17 cellular contexts compared by ENCODE assay signal in genomic region chr1:17190526-17190995, GRCh38. TPM values are rescaled to one million over a fixed set of nuclear protein-coding genes. Genes with fewer than 3 reads are reported as not detected.
DNase-seq lines count a peak whose midpoint lies in the region; ATAC-seq and TF ChIP-seq lines count a peak whose summit lies in the region.
"Had no signal": no experiment of that assay in that cellular context is flagged by ENCODE, and none has a peak within 500 bp of the region (broad histone marks: within the 10 kb centered on the region; RNA-seq: fewer than 3 reads in every experiment).

No MANE protein-coding gene starts in this region.

- peaks cover 7% of the 10 kb centered on the region for H3K4me1 Mint-ChIP-seq in activated CD8-positive, alpha-beta memory T cell treated with anti-CD3 and anti-CD28 coated beads, Interleukin-2, amount 10 ng/mL, durations not matched to agents 7 days and 5 days

- in situ Hi-C loops in mammary epithelial cell (cut with MboI; ENCODE audit: low sequenced_read_pairs in 2 of 2): no loop called here

- H3K9me3 ChIP-seq in mammary epithelial cell (replicated peaks; ENCODE audit: insufficient read depth, low read length) (peaks cover 7% of the 10 kb centered on the region), mesenchymal stem cell (ENCODE audit: control insufficient read depth, low read length) (peaks cover 9% of the 10 kb centered on the region)
- H3K9me3 ChIP-seq: gastrocnemius medialis had no signal

- H2AFZ ChIP-seq in mammary epithelial cell (ENCODE audit: low read depth, low read length) (no peak overlapping the region), mesenchymal stem cell (ENCODE audit: low read depth, low read length) (peak overlapping the region; percentile 15)

- H2BK120ac ChIP-seq in mesenchymal stem cell (ENCODE audit: low read depth, low read length): peak overlapping the region; percentile 99

- H3K27ac ChIP-seq in mammary epithelial cell (ENCODE audit: insufficient read depth, low read depth, low read length): peak overlapping the region; percentile 49
- peak overlapping the region; percentile 99 for H3K27ac ChIP-seq in mesenchymal stem cell (ENCODE audit: low read length, poor library complexity, severe bottlenecking)
- H3K27ac ChIP-seq: 22Rv1, gastrocnemius medialis had no signal

- no peak overlapping the region for H3K27ac Mint-ChIP-seq in activated CD8-positive, alpha-beta memory T cell treated with anti-CD3 and anti-CD28 coated beads, Interleukin-2, amount 10 ng/mL, durations not matched to agents 7 days and 5 days

- no TSS peak for BruUV-seq in mammary epithelial cell (replicated peaks; lab: Mats Ljungman, UMichigan)

- H3K4me1 ChIP-seq in mammary epithelial cell (ENCODE audit: insufficient read depth, low read length) (peaks cover 59% of the 10 kb centered on the region), mesenchymal stem cell (ENCODE audit: control insufficient read depth, insufficient read depth, low read depth, low read length) (peaks cover 37% of the 10 kb centered on the region)
- H3K4me1 ChIP-seq: gastrocnemius medialis had no signal

- no peak for TF ChIP-seq CTCF in mammary epithelial cell (conservative IDR thresholded peaks at IDR 0.05 in 1 of 2, IDR thresholded peaks at IDR 0.05 in 1 of 2; ENCODE audit: extremely low read depth in 1 of 2, insufficient read depth in 1 of 2, low read depth in 1 of 2, low read length in 2 of 2)

- peak; percentile 22 for DNase-seq in activated CD8-positive, alpha-beta memory T cell treated with anti-CD3 and anti-CD28 coated beads, Interleukin-2, amount 50 U/mL, for 48 hours
- DNase-seq in activated CD8-positive, alpha-beta memory T cell treated with anti-CD3 and anti-CD28 coated beads, Interleukin-2, amount 10 ng/mL, durations not matched to agents 7 days and 5 days: no peak
- DNase-seq in mammary epithelial cell: no peak
- no peak for DNase-seq in mesenchymal stem cell
- peak; percentile 34 for DNase-seq in ureter (ENCODE audit: low spot score)
- no peak for DNase-seq in activated gamma-delta T cell treated with Interleukin-2 at 50 U/mL for 16 hours
- no peak for DNase-seq in NCI-H2171 treated with DMSO at 0.1 percent for 48 hours (lab: John Stamatoyannopoulos, UW)
- DNase-seq: activated effector memory CD4-positive, alpha-beta T cell treated with Interleukin-2 at 50 U/mL for 16 hours; C1 segment of cervical spinal cord; gastrocnemius medialis; NCI-H82; stimulated activated CD4-positive, alpha-beta T cell treated with anti-CD3 and anti-CD28 coated beads, Interleukin-4, amount 100 ng/mL, for 1 hour; substantia nigra had no signal

- H4K8ac ChIP-seq in mesenchymal stem cell (ENCODE audit: low read length): peak overlapping the region; percentile 92

- H3K27me3 ChIP-seq in mammary epithelial cell (ENCODE audit: insufficient read depth, low read length): no peaks in the 10 kb centered on the region
- peaks cover 0 to 38% of the 10 kb centered on the region in 2 experiments for H3K27me3 ChIP-seq in mesenchymal stem cell (ENCODE audit: control insufficient read depth in 1 of 2, insufficient read depth in 1 of 2, low read length in 2 of 2)
- H3K27me3 ChIP-seq: gastrocnemius medialis had no signal

- 84% methylated on average over 5 of the region's 5 CpGs for WGBS in mammary epithelial cell (ENCODE audit: low coverage, missing lambda C conversion rate)
- WGBS in mesenchymal stem cell: 92% methylated on average over 5 of the region's 5 CpGs

- H4K20me1 ChIP-seq in mammary epithelial cell (ENCODE audit: insufficient read depth, low read length): no peaks in the 10 kb centered on the region

- H3K9me3 Mint-ChIP-seq in activated CD8-positive, alpha-beta memory T cell treated with anti-CD3 and anti-CD28 coated beads, Interleukin-2, amount 10 ng/mL, durations not matched to agents 7 days and 5 days (ENCODE audit: low read depth): peaks cover 11% of the 10 kb centered on the region

- H2BK12ac ChIP-seq in mesenchymal stem cell (ENCODE audit: low read length in 2 of 2): peak overlapping the region; percentile 99

- H3K4me3 ChIP-seq in mammary epithelial cell (replicated peaks in 1 of 3; ENCODE audit: insufficient read depth in 1 of 3, low read depth in 2 of 3, low read length in 3 of 3) (no peak overlapping the region), mesenchymal stem cell (ENCODE audit: insufficient read depth in 1 of 2, low read depth in 1 of 2, low read length in 2 of 2) (no peak overlapping the region)
- H3K4me3 ChIP-seq: gastrocnemius medialis had no signal

- no peaks in the 10 kb centered on the region for H3K79me2 ChIP-seq in mammary epithelial cell (ENCODE audit: insufficient read depth, low read length)

- peaks cover 1% of the 10 kb centered on the region for H3K79me1 ChIP-seq in mesenchymal stem cell (replicated peaks; ENCODE audit: low read length, poor library complexity, severe bottlenecking)

- H2AK5ac ChIP-seq in mesenchymal stem cell (ENCODE audit: low read length, severe bottlenecking): peak overlapping the region; percentile 100

- H3K4ac ChIP-seq in mesenchymal stem cell (ENCODE audit: low read depth in 1 of 2, low read length in 2 of 2): peak overlapping the region; percentile 86 to 96

- dilution Hi-C loops in mammary epithelial cell (cut with HindIII; ENCODE audit: low sequenced_read_pairs): no loop called here

- peaks cover 10% of the 10 kb centered on the region for H3K27me3 Mint-ChIP-seq in activated CD8-positive, alpha-beta memory T cell treated with anti-CD3 and anti-CD28 coated beads, Interleukin-2, amount 10 ng/mL, durations not matched to agents 7 days and 5 days

- peak overlapping the region; percentile 98 for H4K91ac ChIP-seq in mesenchymal stem cell (ENCODE audit: low read length)

- peak overlapping the region in 1 of 2 experiments; percentile 47 for H3K23ac ChIP-seq in mesenchymal stem cell (ENCODE audit: low read length in 2 of 2)

- no peak for ATAC-seq in activated CD8-positive, alpha-beta memory T cell treated with anti-CD3 and anti-CD28 coated beads, Interleukin-2, amount 10 ng/mL, durations not matched to agents 7 days and 5 days
- no peak for ATAC-seq in HG02870 (IDR thresholded peaks at IDR 0.05; ENCODE audit: unreplicated experiment)
- ATAC-seq: gastrocnemius medialis had no signal

- H2BK15ac ChIP-seq in mesenchymal stem cell (ENCODE audit: low read depth, poor library complexity, severe bottlenecking): peak overlapping the region; percentile 83

- peak overlapping the region in 1 of 2 experiments; percentile 98 for H3K14ac ChIP-seq in mesenchymal stem cell (ENCODE audit: low read length in 2 of 2)

- H3K4me2 ChIP-seq in mammary epithelial cell (ENCODE audit: insufficient read depth, low read depth, low read length) (peak overlapping the region; percentile 28), mesenchymal stem cell (ENCODE audit: low read length, poor library complexity, severe bottlenecking) (no peak overlapping the region)

- intact Hi-C loops in mammary epithelial cell (cut with micrococcal nuclease): loop anchor here (1.0 to 2.0 kb wide), 3 partner anchors 24 to 62 kb away; no protein-coding TSS in a partner anchor

- H3K9ac ChIP-seq in mammary epithelial cell (ENCODE audit: insufficient read depth, low read length) (no peak overlapping the region), mesenchymal stem cell (ENCODE audit: low read length) (no peak overlapping the region)

- H3K36me3 ChIP-seq in mammary epithelial cell (ENCODE audit: insufficient read depth, low read length) (no peaks in the 10 kb centered on the region), mesenchymal stem cell (ENCODE audit: control insufficient read depth in 1 of 2, insufficient read depth in 2 of 2, low read depth in 1 of 2, low read length in 2 of 2) (peaks cover 0 to 6% of the 10 kb centered on the region in 2 experiments)
- H3K36me3 ChIP-seq: gastrocnemius medialis had no signal

- peak overlapping the region; percentile 93 for H2BK5ac ChIP-seq in mesenchymal stem cell (ENCODE audit: low read depth, low read length, poor library complexity, severe bottlenecking)

- peak overlapping the region; percentile 85 to 98 for H3K18ac ChIP-seq in mesenchymal stem cell (ENCODE audit: low read depth in 1 of 2, low read length in 2 of 2)

- H3K4me3 Mint-ChIP-seq in activated CD8-positive, alpha-beta memory T cell treated with anti-CD3 and anti-CD28 coated beads, Interleukin-2, amount 10 ng/mL, durations not matched to agents 7 days and 5 days: no peak overlapping the region

- CTCF ChIA-PET in activated CD8-positive, alpha-beta memory T cell treated with anti-CD3 and anti-CD28 coated beads, Interleukin-2, amount 10 ng/mL, durations not matched to agents 7 days and 5 days (lab: Charles Lee): interaction anchor here (1.3 kb wide), 1 partner anchor 9 kb away, joined by 3 read pairs; no protein-coding TSS in a partner anchor
- CTCF ChIA-PET in mammary epithelial cell (lab: Charles Lee; ENCODE audit: low non-redundant PET): no interaction called here

- peaks cover 2% of the 10 kb centered on the region for H3K36me3 Mint-ChIP-seq in activated CD8-positive, alpha-beta memory T cell treated with anti-CD3 and anti-CD28 coated beads, Interleukin-2, amount 10 ng/mL, durations not matched to agents 7 days and 5 days

RNA-seq across cellular contexts. Expression of gene PADI1, which starts 14.4 kb away (rescaled TPM):
- total RNA-seq in activated CD8-positive, alpha-beta memory T cell treated with anti-CD3 and anti-CD28 coated beads, Interleukin-2, amount 10 ng/mL, durations not matched to agents 7 days and 5 days: not detected
- total RNA-seq in mammary epithelial cell (under 1 TPM; 0.17 to 0.40 TPM), ureter (0.86 TPM)
- polyA plus RNA-seq in mammary epithelial cell: 0.32 TPM
- not detected for polyA minus RNA-seq in mammary epithelial cell
- 0.03 TPM for polyA plus RNA-seq in mesenchymal stem cell (2013, experiment 1 of 2)
- 0.10 TPM for polyA plus RNA-seq in mesenchymal stem cell (2013, experiment 2 of 2)
- total RNA-seq: gastrocnemius medialis, omental fat pad, sciatic nerve had no signal

RNA-seq across cellular contexts. Expression of gene PADI3, which starts 58.3 kb away (rescaled TPM):
- total RNA-seq in activated CD8-positive, alpha-beta memory T cell treated with anti-CD3 and anti-CD28 coated beads, Interleukin-2, amount 10 ng/mL, durations not matched to agents 7 days and 5 days: not detected
- 1 to 10 TPM; 1.3 to 7.7 TPM for total RNA-seq in mammary epithelial cell
- 6.9 TPM for polyA plus RNA-seq in mammary epithelial cell
- polyA minus RNA-seq in mammary epithelial cell: 15.9 TPM
- not detected for polyA plus RNA-seq in mesenchymal stem cell (2013, experiment 1 of 2)
- 0.01 TPM for polyA plus RNA-seq in mesenchymal stem cell (2013, experiment 2 of 2)
- total RNA-seq in ureter: 65.3 TPM
- total RNA-seq: gastrocnemius medialis, omental fat pad, sciatic nerve had no signal

Comparison
In these comparisons a context has a peak if more than half of its experiments do, and no peak if none do; other contexts are left out.
1. DNase-seq: peak in activated CD8-positive, alpha-beta memory T cell treated with anti-CD3 and anti-CD28 coated beads, Interleukin-2, amount 50 U/mL, for 48 hours (single experiment) and ureter (single experiment); none in activated CD8-positive, alpha-beta memory T cell treated with anti-CD3 and anti-CD28 coated beads, Interleukin-2, amount 10 ng/mL, durations not matched to agents 7 days and 5 days (single experiment), mammary epithelial cell (single experiment), mesenchymal stem cell (single experiment), activated gamma-delta T cell treated with Interleukin-2 at 50 U/mL for 16 hours (single experiment) and NCI-H2171 treated with DMSO at 0.1 percent for 48 hours (single experiment).